10 cellular contexts compared by ENCODE assay signal in the genomic region with DNA sequence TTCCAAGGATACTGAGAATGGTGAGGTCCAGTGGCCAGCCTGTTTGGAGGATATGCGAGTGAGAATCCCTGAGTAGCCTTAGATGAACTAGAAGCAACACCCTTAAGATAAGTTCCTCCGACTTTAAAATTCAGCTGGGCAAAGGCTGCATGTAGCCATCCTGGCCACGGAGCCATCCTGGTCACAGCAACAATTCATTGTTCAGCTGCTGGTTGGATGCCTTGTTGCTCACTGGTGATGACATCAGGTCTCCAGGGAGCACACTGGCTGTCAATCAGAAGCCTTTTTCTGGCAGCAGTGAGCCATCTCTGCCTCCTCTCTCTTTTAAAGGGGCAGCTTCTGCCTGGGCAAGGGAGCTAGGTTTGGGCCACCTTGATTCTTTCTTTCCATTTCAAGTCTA. TPM values are rescaled to one million over a fixed set of nuclear protein-coding genes. Genes with fewer than 3 reads are reported as not detected.
A peak's percentile ranks its signal among the peaks of the same experiment; 100 is the strongest.
DNase-seq lines count a peak whose midpoint lies in the region; ATAC-seq and TF ChIP-seq lines count a peak whose summit lies in the region.
"Had no signal": no experiment of that assay in that cellular context is flagged by ENCODE, and none has a peak within 500 bp of the region (broad histone marks: within the 10 kb centered on the region; RNA-seq: fewer than 3 reads in every experiment).

No MANE protein-coding gene starts in this region.

- no peak for TF ChIP-seq CTCF in tibial artery (IDR thresholded peaks at IDR 0.05)
- no peak for TF ChIP-seq CTCF in hepatocyte (IDR thresholded peaks at IDR 0.05; ENCODE audit: poor library complexity)

- H2AFZ ChIP-seq in hepatocyte = no peak overlapping the region

- H3K27me3 ChIP-seq in tibial artery (peaks cover 0 to 24% of the 10 kb centered on the region in 2 donors), hepatocyte (no peaks in the 10 kb centered on the region)

- H3K9me2 ChIP-seq in hepatocyte (replicated peaks; ENCODE audit: insufficient read depth) = no peaks in the 10 kb centered on the region

- H3K4me3 ChIP-seq in tibial artery (no peak overlapping the region), hepatocyte (no peak overlapping the region)

- H3K27ac Mint-ChIP-seq in activated naive CD8-positive, alpha-beta T cell treated with anti-CD3 and anti-CD28 coated beads, Interleukin-2, amount 50 U/mL, for 24 hours = no peak overlapping the region

- peak; percentile 86 for DNase-seq in DMS 273 (lab: John Stamatoyannopoulos, UW; ENCODE audit: unreplicated experiment)
- peak; percentile 24 for DNase-seq in HS-5 (ENCODE audit: low read depth)
- peak; percentile 49 for DNase-seq in SW480 (ENCODE audit: low spot score)
- peak; percentile 29 for DNase-seq in iris pigment epithelial cell (ENCODE audit: low read depth)
- DNase-seq in activated naive CD8-positive, alpha-beta T cell treated with anti-CD3 and anti-CD28 coated beads, Interleukin-2, amount 50 U/mL, for 24 hours = no peak
- DNase-seq in tibial artery = no peak
- no peak for DNase-seq in hepatocyte (ENCODE audit: low spot score)
- DNase-seq in activated CD4-positive, CD25-positive, alpha-beta regulatory T cell treated with anti-CD3 and anti-CD28 coated beads, Interleukin-2, amount 50 U/mL, for 72 hours = no peak
- DNase-seq: effector memory CD4-positive, alpha-beta T cell; NCI-H2107 had no signal

- intact Hi-C loops in tibial artery (cut with DNase I; ENCODE audit: low total_unique reads) = no loop called here

- H3K36me3 ChIP-seq in tibial artery (no peaks in the 10 kb centered on the region), hepatocyte (replicated peaks; ENCODE audit: insufficient read depth, low read depth) (no peaks in the 10 kb centered on the region)

- 56% methylated on average over 3 of the region's 3 CpGs for WGBS in hepatocyte (ENCODE audit: low lambda C conversion rate, missing lambda C conversion rate)

- H3K79me2 ChIP-seq in hepatocyte = no peaks in the 10 kb centered on the region

- peaks cover 28% of the 10 kb centered on the region for H3K27me3 Mint-ChIP-seq in activated naive CD8-positive, alpha-beta T cell treated with anti-CD3 and anti-CD28 coated beads, Interleukin-2, amount 50 U/mL, for 24 hours

- no peak for ATAC-seq in activated naive CD8-positive, alpha-beta T cell treated with anti-CD3 and anti-CD28 coated beads, Interleukin-2, amount 50 U/mL, for 24 hours

- no peaks in the 10 kb centered on the region for H3K36me3 Mint-ChIP-seq in activated naive CD8-positive, alpha-beta T cell treated with anti-CD3 and anti-CD28 coated beads, Interleukin-2, amount 50 U/mL, for 24 hours (ENCODE audit: low read depth)

- no peak overlapping the region for H3K27ac ChIP-seq in tibial artery
- no peak overlapping the region for H3K27ac ChIP-seq in hepatocyte

- H3K4me3 Mint-ChIP-seq in activated naive CD8-positive, alpha-beta T cell treated with anti-CD3 and anti-CD28 coated beads, Interleukin-2, amount 50 U/mL, for 24 hours = no peak overlapping the region

- peaks cover 5% of the 10 kb centered on the region for H3K9me3 Mint-ChIP-seq in activated naive CD8-positive, alpha-beta T cell treated with anti-CD3 and anti-CD28 coated beads, Interleukin-2, amount 50 U/mL, for 24 hours

- H3K4me2 ChIP-seq in hepatocyte = no peak overlapping the region

- H3K4me1 ChIP-seq in tibial artery (no peaks in the 10 kb centered on the region), hepatocyte (ENCODE audit: insufficient read depth) (no peaks in the 10 kb centered on the region)

- peaks cover 0 to 8% (median 0%) of the 10 kb centered on the region in 3 donors for H3K9me3 ChIP-seq in tibial artery
- H3K9me3 ChIP-seq in hepatocyte (ENCODE audit: low read depth) = no peaks in the 10 kb centered on the region

- no peaks in the 10 kb centered on the region for H4K20me1 ChIP-seq in hepatocyte (ENCODE audit: insufficient read depth, poor library complexity, severe bottlenecking)

- H3K4me1 Mint-ChIP-seq in activated naive CD8-positive, alpha-beta T cell treated with anti-CD3 and anti-CD28 coated beads, Interleukin-2, amount 50 U/mL, for 24 hours = peaks cover 5% of the 10 kb centered on the region

RNA-seq across cellular contexts. Expression of gene RIMS4, which starts 22.4 kb away (rescaled TPM):
- 8.1 and 9.0 TPM in 2 replicates for total RNA-seq in hepatocyte
- 4.9 and 5.1 TPM in 2 replicates for polyA plus RNA-seq in hepatocyte

RNA-seq across cellular contexts. Expression of gene YWHAB, which starts 52.8 kb away (rescaled TPM):
- total RNA-seq in hepatocyte = 86.3 and 89.5 TPM in 2 replicates
- polyA plus RNA-seq in hepatocyte = 163 and 169 TPM in 2 replicates

Comparison
In these comparisons a context has a peak if more than half of its experiments do, and no peak if none do; other contexts are left out.
1. DNase-seq: peak in DMS 273 (single experiment), HS-5 (single experiment), SW480 (single experiment) and iris pigment epithelial cell (single experiment); none in activated naive CD8-positive, alpha-beta T cell treated with anti-CD3 and anti-CD28 coated beads, Interleukin-2, amount 50 U/mL, for 24 hours (single experiment), tibial artery (0 of 2), hepatocyte (single experiment) and activated CD4-positive, CD25-positive, alpha-beta regulatory T cell treated with anti-CD3 and anti-CD28 coated beads, Interleukin-2, amount 50 U/mL, for 72 hours (single experiment).